ENCODE assay signal across 24 cellular contexts in the genomic region with DNA sequence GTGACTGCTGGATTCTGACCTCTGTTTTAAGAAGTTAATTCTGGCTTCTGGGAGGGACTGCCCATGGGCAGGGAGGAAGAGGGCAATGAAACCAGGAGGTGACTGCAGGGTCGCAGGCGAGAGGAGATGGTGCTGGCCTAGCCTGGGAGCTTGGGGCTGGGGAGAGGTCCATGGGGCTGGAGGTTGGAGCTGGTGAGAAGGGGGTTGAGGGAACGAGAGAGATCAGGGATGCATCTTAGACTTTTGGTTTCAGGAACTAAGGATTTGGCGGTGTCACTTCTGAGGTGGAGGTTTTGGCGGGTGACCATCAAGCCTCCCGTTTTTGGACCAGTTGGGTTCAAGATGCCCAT.
DNase-seq lines count a peak whose midpoint lies in the region; ATAC-seq, FAIRE-seq and TF ChIP-seq lines count a peak whose summit lies in the region.
"Had no signal": no experiment of that assay in that cellular context is flagged by ENCODE, and none has a peak within 500 bp of the region (broad histone marks: within the 10 kb centered on the region; RNA-seq: fewer than 3 reads in every experiment).

No MANE protein-coding gene starts in this region.

- intact Hi-C loops in HepG2 (cut with micrococcal nuclease; ENCODE audit: unreplicated experiment) = no loop called here
- intact Hi-C loops in right lobe of liver (cut with DNase I) = no loop called here
- intact Hi-C loops in aorta (cut with DNase I) = loop anchor here in 1 of 2 donors (10.0 kb wide), 1 partner anchor 58 kb away; no protein-coding TSS in a partner anchor
- intact Hi-C loops in CD8-positive, alpha-beta T cell (cut with DNase I, micrococcal nuclease) = no loop called here

- peaks cover 14% of the 10 kb centered on the region for H3K36me3 Mint-ChIP-seq in CD8-positive, alpha-beta T cell
- H3K36me3 Mint-ChIP-seq: natural killer cell had no signal

- H3K79me2 ChIP-seq in HepG2 (ENCODE audit: insufficient read depth, low read length) = peaks cover 43% of the 10 kb centered on the region
- H3K79me2 ChIP-seq in hepatocyte = no peaks in the 10 kb centered on the region

- no peak overlapping the region for H3K4me3 Mint-ChIP-seq in CD8-positive, alpha-beta T cell
- H3K4me3 Mint-ChIP-seq: CD4-positive, CD25-positive, alpha-beta regulatory T cell; natural killer cell had no signal

- H3K36me3 ChIP-seq in HepG2 (replicated peaks in 1 of 2; ENCODE audit: control insufficient read depth in 1 of 2, insufficient read depth in 2 of 2, low read length in 2 of 2) (peaks cover 77 to 99% of the 10 kb centered on the region in 2 experiments), right lobe of liver (no peaks in the 10 kb centered on the region), hepatocyte (replicated peaks; ENCODE audit: insufficient read depth, low read depth) (no peaks in the 10 kb centered on the region), rectal smooth muscle tissue (ENCODE audit: control insufficient read depth, insufficient read depth, low read length) (no peaks in the 10 kb centered on the region), aorta (ENCODE audit: control insufficient read depth in 1 of 2, insufficient read depth in 2 of 2, low read length in 1 of 2) (no peaks in the 10 kb centered on the region), HAP-1 (replicated peaks) (no peaks in the 10 kb centered on the region)
- no peaks in the 10 kb centered on the region for H3K36me3 ChIP-seq in CD8-positive, alpha-beta T cell (ENCODE audit: insufficient read depth, low read length)
- H3K36me3 ChIP-seq: breast epithelium, gastrocnemius medialis had no signal

- H3K9ac ChIP-seq in HepG2 (ENCODE audit: insufficient read depth, low read depth, low read length) (no peak overlapping the region), rectal smooth muscle tissue (ENCODE audit: low read length) (no peak overlapping the region)

- no peak for TF ChIP-seq CTCF in HepG2 (CRISPR knock-in tag; IDR thresholded peaks at IDR 0.05)
- no peak for TF ChIP-seq CTCF in right lobe of liver (IDR thresholded peaks at IDR 0.05)
- TF ChIP-seq CTCF in hepatocyte (IDR thresholded peaks at IDR 0.05; ENCODE audit: poor library complexity) = no peak
- TF ChIP-seq CTCF in CD8-positive, alpha-beta T cell (IDR thresholded peaks at IDR 0.05) = no peak

- peaks cover 18% of the 10 kb centered on the region for H3K4me1 Mint-ChIP-seq in CD8-positive, alpha-beta T cell (ENCODE audit: low read depth)

- no peak for FAIRE-seq in HepG2 (lab: Jason Lieb, UNC)
- FAIRE-seq: GM12892, GM19239, K562 had no signal

- POLR2A ChIA-PET in HepG2 (lab: Yijun Ruan, JAX) = no interaction called here
- POLR2A ChIA-PET in CD8-positive, alpha-beta T cell (lab: Charles Lee) = no interaction called here

- no peaks in the 10 kb centered on the region for H3K9me3 Mint-ChIP-seq in CD8-positive, alpha-beta T cell
- H3K9me3 Mint-ChIP-seq: CD4-positive, CD25-positive, alpha-beta regulatory T cell; natural killer cell had no signal

- no peaks in the 10 kb centered on the region for H3K9me2 ChIP-seq in hepatocyte (replicated peaks; ENCODE audit: insufficient read depth)

- no peak overlapping the region for H3K27ac Mint-ChIP-seq in CD8-positive, alpha-beta T cell
- H3K27ac Mint-ChIP-seq: natural killer cell, progenitor cell of endocrine pancreas had no signal

- TF ChIP-seq EP300 in HepG2 (IDR thresholded peaks at IDR 0.05; ENCODE audit: low read depth in 2 of 2, low read length in 2 of 2) = no peak
- TF ChIP-seq EP300 in HepG2 (CRISPR knock-in tag; IDR thresholded peaks at IDR 0.05; ENCODE audit: borderline replicate concordance) = no peak

- H3K4me3 ChIP-seq in HepG2 (replicated peaks in 1 of 3; ENCODE audit: insufficient read depth in 1 of 3, low read depth in 2 of 3, low read length in 3 of 3) = no peak overlapping the region
- H3K4me3 ChIP-seq in right lobe of liver = no peak overlapping the region
- no peak overlapping the region for H3K4me3 ChIP-seq in hepatocyte
- no peak overlapping the region for H3K4me3 ChIP-seq in rectal smooth muscle tissue (ENCODE audit: low read length)
- no peak overlapping the region for H3K4me3 ChIP-seq in aorta (ENCODE audit: low read length in 2 of 2)
- no peak overlapping the region for H3K4me3 ChIP-seq in CD8-positive, alpha-beta T cell (ENCODE audit: low read depth, low read length)
- no peak overlapping the region for H3K4me3 ChIP-seq in HAP-1
- H3K4me3 ChIP-seq: breast epithelium, dorsolateral prefrontal cortex, gastrocnemius medialis, K562 had no signal

- H3K27ac ChIP-seq in HepG2 (ENCODE audit: extremely low read length, insufficient read depth, low read length) (no peak overlapping the region), right lobe of liver (no peak overlapping the region), hepatocyte (peak overlapping the region; percentile 69), rectal smooth muscle tissue (ENCODE audit: low read depth, low read length) (peak overlapping the region; percentile 70), aorta (ENCODE audit: low read depth in 1 of 2, low read length in 2 of 2) (peak overlapping the region; percentile 9 to 23)
- H3K27ac ChIP-seq in CD8-positive, alpha-beta T cell (ENCODE audit: low read depth, low read length) = no peak overlapping the region
- H3K27ac ChIP-seq: gastrocnemius medialis, RWPE1 had no signal

- CTCF ChIA-PET in HepG2 (lab: Yijun Ruan, JAX; ENCODE audit: low intra/inter-chr PET ratio, low total read pairs) = no interaction called here
- CTCF ChIA-PET in CD8-positive, alpha-beta T cell (lab: Charles Lee) = no interaction called here

- no peak for DNase-seq in HepG2 (ENCODE audit: low spot score)
- DNase-seq in right lobe of liver = no peak
- no peak for DNase-seq in hepatocyte (ENCODE audit: low spot score)
- no peak for DNase-seq in aorta
- no peak for DNase-seq in CD8-positive, alpha-beta T cell
- DNase-seq in HAP-1 (ENCODE audit: low spot score in 2 of 2) = no peak
- no peak for DNase-seq in activated CD8-positive, alpha-beta memory T cell treated with anti-CD3 and anti-CD28 coated beads, Interleukin-2, amount 50 U/mL, for 4 hours
- DNase-seq: ACHN; activated CD8-positive, alpha-beta memory T cell treated with anti-CD3 and anti-CD28 coated beads for 24 hours; CD4-positive, CD25-positive, alpha-beta regulatory T cell; dorsolateral prefrontal cortex; gastrocnemius medialis; kidney glomerular epithelial cell; natural killer cell; NCI-H1436 treated with DMSO at 0.1 percent for 48 hours; NCI-H524 treated with DMSO at 0.1 percent for 48 hours; T1000 had no signal

- TF ChIP-seq POLR2A in HepG2 (IDR thresholded peaks at IDR 0.05; ENCODE audit: insufficient read depth in 1 of 2, low read depth in 2 of 2, low read length in 2 of 2) (peak in 1 of 2 experiments; percentile 18; a peak in 1 of 4 replicates), right lobe of liver (IDR thresholded peaks at IDR 0.05) (no peak)

- H3K4me2 ChIP-seq in HepG2 (ENCODE audit: low read depth, low read length) = no peak overlapping the region
- H3K4me2 ChIP-seq in hepatocyte = peak overlapping the region; percentile 67

- H2AFZ ChIP-seq in HepG2 (ENCODE audit: low read length) (no peak overlapping the region), hepatocyte (no peak overlapping the region)

- peaks cover 100% of the 10 kb centered on the region for H3K4me1 ChIP-seq in HepG2 (ENCODE audit: insufficient read depth, low read length)
- peaks cover 0 to 12% (median 4%) of the 10 kb centered on the region in 4 donors for H3K4me1 ChIP-seq in right lobe of liver
- peaks cover 62% of the 10 kb centered on the region for H3K4me1 ChIP-seq in hepatocyte (ENCODE audit: insufficient read depth)
- H3K4me1 ChIP-seq in rectal smooth muscle tissue (ENCODE audit: control insufficient read depth, insufficient read depth, low read length) = peaks cover 80% of the 10 kb centered on the region
- H3K4me1 ChIP-seq in aorta (ENCODE audit: control insufficient read depth in 1 of 2, insufficient read depth in 2 of 2, low read length in 2 of 2) = peaks cover 0 to 4% of the 10 kb centered on the region in 2 donors
- H3K4me1 ChIP-seq in CD8-positive, alpha-beta T cell (ENCODE audit: insufficient read depth, low read length) = peaks cover 13% of the 10 kb centered on the region
- H3K4me1 ChIP-seq in HAP-1 = peaks cover 13% of the 10 kb centered on the region
- H3K4me1 ChIP-seq: breast epithelium had no signal

- H3K9me3 ChIP-seq in HepG2 (ENCODE audit: low read length) = no peaks in the 10 kb centered on the region
- no peaks in the 10 kb centered on the region for H3K9me3 ChIP-seq in right lobe of liver
- H3K9me3 ChIP-seq in hepatocyte (ENCODE audit: low read depth) = no peaks in the 10 kb centered on the region
- no peaks in the 10 kb centered on the region for H3K9me3 ChIP-seq in aorta (ENCODE audit: control insufficient read depth, low read length)
- no peaks in the 10 kb centered on the region for H3K9me3 ChIP-seq in CD8-positive, alpha-beta T cell (ENCODE audit: low read length)
- no peaks in the 10 kb centered on the region for H3K9me3 ChIP-seq in HAP-1
- H3K9me3 ChIP-seq: breast epithelium, gastrocnemius medialis had no signal

- WGBS in HepG2 (ENCODE audit: low lambda C conversion rate) = 96% methylated on average over 6 of the region's 6 CpGs
- 94% methylated on average over 3 of the region's 6 CpGs for WGBS in right lobe of liver (ENCODE audit: insufficient coverage, low coverage, low lambda C conversion rate, missing lambda C conversion rate)
- 96% methylated on average over 6 of the region's 6 CpGs for WGBS in hepatocyte (ENCODE audit: low lambda C conversion rate, missing lambda C conversion rate)
- 87 to 95% methylated on average over 6 of the region's 6 CpGs for WGBS in aorta, 2 donors

- peaks cover 92% of the 10 kb centered on the region for H4K20me1 ChIP-seq in HepG2 (ENCODE audit: insufficient read depth, low read length)
- H4K20me1 ChIP-seq in hepatocyte (ENCODE audit: insufficient read depth, poor library complexity, severe bottlenecking) = no peaks in the 10 kb centered on the region

- H3K27me3 ChIP-seq in HepG2 (ENCODE audit: control insufficient read depth in 1 of 2, insufficient read depth in 2 of 2, low read length in 2 of 2) (no peaks in the 10 kb centered on the region), right lobe of liver (no peaks in the 10 kb centered on the region), hepatocyte (no peaks in the 10 kb centered on the region), rectal smooth muscle tissue (ENCODE audit: control insufficient read depth, insufficient read depth, low read length) (no peaks in the 10 kb centered on the region), aorta (ENCODE audit: control insufficient read depth in 1 of 2, insufficient read depth in 2 of 2, low read length in 1 of 2) (no peaks in the 10 kb centered on the region), HAP-1 (ENCODE audit: low read depth) (no peaks in the 10 kb centered on the region)
- no peaks in the 10 kb centered on the region for H3K27me3 ChIP-seq in CD8-positive, alpha-beta T cell (ENCODE audit: insufficient read depth, low read length)
- H3K27me3 ChIP-seq: breast epithelium, dorsolateral prefrontal cortex, gastrocnemius medialis had no signal

- in situ Hi-C loops in HepG2 (cut with HindIII; ENCODE audit: extremely low pct_ligation_motif_present, low pct_unique_long_range_greater_than_20kb) = no loop called here
- in situ Hi-C loops in HAP-1 (cut with MboI; ENCODE audit: low sequenced_read_pairs) = no loop called here

- no TSS peak for BruUV-seq in HepG2 (replicated peaks; lab: Mats Ljungman, UMichigan)

- H3K27me3 Mint-ChIP-seq in CD8-positive, alpha-beta T cell (ENCODE audit: low read depth) = no peaks in the 10 kb centered on the region
- H3K27me3 Mint-ChIP-seq: CD4-positive, CD25-positive, alpha-beta regulatory T cell had no signal

- ATAC-seq in HepG2 = no peak
- ATAC-seq in right lobe of liver = no peak
- ATAC-seq in aorta (ENCODE audit: low FRiP score) = no peak
- no peak for ATAC-seq in CD8-positive, alpha-beta T cell
- ATAC-seq: K562, natural killer cell had no signal

- TF ChIP-seq RAD21 in HepG2 (CRISPR knock-in tag; IDR thresholded peaks at IDR 0.05) = no peak

Comparison
In these comparisons a context has a peak if more than half of its experiments do, and no peak if none do; other contexts are left out.
1. H3K27ac ChIP-seq: peak in hepatocyte (single experiment), rectal smooth muscle tissue (single experiment) and aorta (2 of 2); none in HepG2 (single experiment), right lobe of liver (0 of 3) and CD8-positive, alpha-beta T cell (single experiment).